23 cellular contexts compared by ENCODE assay signal in the genomic region with DNA sequence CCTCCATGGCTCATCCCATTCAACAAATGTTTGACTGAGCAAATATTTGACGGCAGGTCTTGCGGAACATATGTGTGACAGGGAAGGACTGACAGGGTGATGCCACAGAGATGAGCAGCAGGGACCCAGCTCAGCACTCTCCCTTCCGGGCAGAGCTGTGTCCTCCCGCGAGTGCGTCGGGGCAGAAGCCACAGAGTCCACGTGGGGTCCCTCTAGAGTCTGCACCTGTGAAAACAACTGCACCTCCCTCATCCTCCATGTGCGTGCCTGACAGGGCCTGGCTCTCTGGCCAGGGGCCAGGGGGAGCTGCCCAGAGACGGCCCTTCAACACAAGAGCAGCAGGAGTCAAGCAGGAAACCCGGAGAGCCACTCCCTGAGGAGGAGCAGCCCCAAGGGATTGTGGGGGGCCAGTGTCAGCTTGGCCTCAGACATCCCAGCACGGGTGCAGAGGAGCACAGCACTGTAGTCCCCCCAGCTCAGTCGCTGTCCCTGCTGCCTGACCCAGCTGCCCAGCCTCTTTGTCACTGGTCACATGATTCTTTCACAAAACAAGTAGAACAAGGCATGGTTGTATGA.
DNase-seq lines count a peak whose midpoint lies in the region; TF ChIP-seq lines count a peak whose summit lies in the region.
"Had no signal": no experiment of that assay in that cellular context is flagged by ENCODE, and none has a peak within 500 bp of the region (broad histone marks: within the 10 kb centered on the region; RNA-seq: fewer than 3 reads in every experiment).

No MANE protein-coding gene starts in this region.

- H3K4me3 ChIP-seq in MM.1S (ENCODE audit: low read length), result no peak overlapping the region

- peaks cover 48% of the 10 kb centered on the region for H3K4me1 Mint-ChIP-seq in osteocyte (ENCODE audit: unreplicated experiment)

- CTCF ChIA-PET in RWPE1 (lab: Yijun Ruan, JAX), result no interaction called here

- H3K36me3 Mint-ChIP-seq in osteocyte (ENCODE audit: unreplicated experiment), result no peaks in the 10 kb centered on the region
- H3K36me3 Mint-ChIP-seq: CD8-positive, alpha-beta T cell had no signal

- TF ChIP-seq CTCF in osteocyte (IDR thresholded peaks at IDR 0.05) (no peak), MM.1S (IDR thresholded peaks at IDR 0.05; ENCODE audit: low read length) (no peak), RWPE1 (conservative IDR thresholded peaks at IDR 0.05; ENCODE audit: low read depth) (no peak)

- H3K9me3 Mint-ChIP-seq in osteocyte (ENCODE audit: unreplicated experiment), result peaks cover 4% of the 10 kb centered on the region
- H3K9me3 Mint-ChIP-seq: activated naive CD4-positive, alpha-beta T cell treated with anti-CD3 and anti-CD28 coated beads for 36 hours; CD8-positive, alpha-beta T cell had no signal

- peak overlapping the region; percentile 94 for H3K27ac Mint-ChIP-seq in osteocyte (ENCODE audit: unreplicated experiment)
- H3K27ac Mint-ChIP-seq: activated naive CD4-positive, alpha-beta T cell treated with anti-CD3 and anti-CD28 coated beads for 36 hours; CD8-positive, alpha-beta T cell had no signal

- H3F3A ChIP-seq in MM.1S (ENCODE audit: insufficient read depth, low read length), result no peaks in the 10 kb centered on the region

- H2AFZ ChIP-seq in MM.1S (ENCODE audit: low read length), result no peak overlapping the region

- no peaks in the 10 kb centered on the region for H3K36me3 ChIP-seq in MM.1S (replicated peaks; ENCODE audit: insufficient read depth, low read length)

- H3K27me3 ChIP-seq in MM.1S (replicated peaks; ENCODE audit: insufficient read depth, low read length), result no peaks in the 10 kb centered on the region

- POLR2A ChIA-PET in RWPE1 (lab: Yijun Ruan, JAX; ENCODE audit: low non-redundant PET), result no interaction called here

- no peak overlapping the region for H3K4me2 ChIP-seq in MM.1S (ENCODE audit: low read depth, low read length)

- H3K4me3 Mint-ChIP-seq in osteocyte (ENCODE audit: unreplicated experiment), result peak overlapping the region; percentile 11
- H3K4me3 Mint-ChIP-seq: activated naive CD4-positive, alpha-beta T cell treated with anti-CD3 and anti-CD28 coated beads for 36 hours; CD8-positive, alpha-beta T cell had no signal

- H3K79me2 ChIP-seq in MM.1S (ENCODE audit: low read length), result no peaks in the 10 kb centered on the region

- DNase-seq in DMS53 treated with DMSO at 0.1 percent for 48 hours (lab: John Stamatoyannopoulos, UW; ENCODE audit: unreplicated experiment) (peak; percentile 97), NCI-H69 (lab: John Stamatoyannopoulos, UW) (peak; percentile 9), glomerular visceral epithelial cell (ENCODE audit: extremely low spot score) (peak; percentile 51), osteocyte (ENCODE audit: extremely low spot score, unreplicated experiment) (peak; percentile 93), MM.1S (no peak), RWPE1 (ENCODE audit: low spot score) (no peak), dedifferentiated amniotic fluid mesenchymal stem cell (ENCODE audit: extremely low spot score) (no peak), NOMO-1 (lab: John Stamatoyannopoulos, UW; ENCODE audit: unreplicated experiment in 2 of 2) (no peak)
- DNase-seq: activated CD4-positive, alpha-beta T cell treated with anti-CD3 and anti-CD28 coated beads, Interleukin-2, amount 50 U/mL, for 1 hour; activated naive CD4-positive, alpha-beta T cell treated with anti-CD3 and anti-CD28 coated beads for 36 hours; aorta; CD8-positive, alpha-beta T cell; cortex of kidney; EL; foreskin fibroblast; KG1; NCI-H1048; NCI-H2107; NCI-H82; nucleus accumbens; stimulated activated CD4-positive, alpha-beta T cell treated with anti-CD3 and anti-CD28 coated beads, Interleukin-15, amount 100 ng/mL, for 24 hours; stimulated activated naive CD4-positive, alpha-beta T cell; SW 1271 had no signal

- no peaks in the 10 kb centered on the region for H4K20me1 ChIP-seq in MM.1S (ENCODE audit: insufficient read depth, low read length)

- H3K27me3 Mint-ChIP-seq in osteocyte (ENCODE audit: unreplicated experiment), result no peaks in the 10 kb centered on the region

- no peaks in the 10 kb centered on the region for H3K9me3 ChIP-seq in MM.1S (replicated peaks; ENCODE audit: insufficient read depth, low read length)

- H3K27ac ChIP-seq in MM.1S (ENCODE audit: low read length) (no peak overlapping the region), RWPE1 (no peak overlapping the region)

- H3K4me1 ChIP-seq in MM.1S (ENCODE audit: low read length), result no peaks in the 10 kb centered on the region

- H3K9me2 ChIP-seq in MM.1S (replicated peaks; ENCODE audit: insufficient read depth, low read length), result no peaks in the 10 kb centered on the region

- no peak overlapping the region for H3K9ac ChIP-seq in MM.1S (ENCODE audit: low read length)

Comparison
In these comparisons a context has a peak if more than half of its experiments do, and no peak if none do; other contexts are left out.
1. DNase-seq: peak in DMS53 treated with DMSO at 0.1 percent for 48 hours (single experiment), NCI-H69 (single experiment), glomerular visceral epithelial cell (single experiment) and osteocyte (single experiment); none in MM.1S (single experiment), RWPE1 (single experiment), dedifferentiated amniotic fluid mesenchymal stem cell (single experiment) and NOMO-1 (0 of 2).